ENCODE assay signal across 13 cellular contexts in genomic region chr17:35537569-35538209, GRCh38. TPM values are rescaled to one million over a fixed set of nuclear protein-coding genes. Genes with fewer than 3 reads are reported as not detected.
DNase-seq lines count a peak whose midpoint lies in the region; ATAC-seq and TF ChIP-seq lines count a peak whose summit lies in the region.
"Had no signal": no experiment of that assay in that cellular context is flagged by ENCODE, and none has a peak within 500 bp of the region (broad histone marks: within the 10 kb centered on the region; RNA-seq: fewer than 3 reads in every experiment).

Gene SLFN12L (minus strand): TSS chr17:35537678. CDS start chr17:35522364, 15,314 bp downstream.

- peaks cover 31 to 67% (median 48%) of the 10 kb centered on the region in 4 donors for H3K4me1 Mint-ChIP-seq in CD4-positive, CD25-positive, alpha-beta regulatory T cell
- H3K4me1 Mint-ChIP-seq in IgD-negative memory B cell, result peaks cover 33 to 47% (median 36%) of the 10 kb centered on the region in 3 donors
- peaks cover 50% of the 10 kb centered on the region for H3K4me1 Mint-ChIP-seq in activated naive CD8-positive, alpha-beta T cell treated with anti-CD3 and anti-CD28 coated beads for 36 hours

- peak within 1 kb of the TSS; percentile 97 for H3K4me3 ChIP-seq in CD4-positive, CD25-positive, alpha-beta regulatory T cell (ENCODE audit: low read depth, low read length)
- peak within 1 kb of the TSS in 1 of 2 donors; percentile 48 for H3K4me3 ChIP-seq in muscle layer of duodenum (ENCODE audit: low read depth in 1 of 2, low read length in 2 of 2)
- no peak within 1 kb of the TSS for H3K4me3 ChIP-seq in ascending aorta

- H3K36me3 ChIP-seq in CD4-positive, CD25-positive, alpha-beta regulatory T cell (ENCODE audit: control insufficient read depth, insufficient read depth, low read length), result no peaks in the 10 kb centered on the region
- no peaks in the 10 kb centered on the region for H3K36me3 ChIP-seq in muscle layer of duodenum (ENCODE audit: control insufficient read depth in 1 of 2, insufficient read depth in 2 of 2, low read length in 2 of 2)
- no peaks in the 10 kb centered on the region for H3K36me3 ChIP-seq in ascending aorta

- H3K36me3 Mint-ChIP-seq in CD4-positive, CD25-positive, alpha-beta regulatory T cell, result peaks cover 15% of the 10 kb centered on the region
- H3K36me3 Mint-ChIP-seq in IgD-negative memory B cell, result peaks cover 3% of the 10 kb centered on the region
- peaks cover 30% of the 10 kb centered on the region for H3K36me3 Mint-ChIP-seq in activated naive CD8-positive, alpha-beta T cell treated with anti-CD3 and anti-CD28 coated beads for 36 hours

- H3K27me3 ChIP-seq in CD4-positive, CD25-positive, alpha-beta regulatory T cell (ENCODE audit: control insufficient read depth, insufficient read depth, low read length), result no peaks in the 10 kb centered on the region
- H3K27me3 ChIP-seq in muscle layer of duodenum (ENCODE audit: low read depth, low read length), result no peaks in the 10 kb centered on the region
- H3K27me3 ChIP-seq in ascending aorta, result no peaks in the 10 kb centered on the region

- no peaks in the 10 kb centered on the region for H3K9me3 Mint-ChIP-seq in CD4-positive, CD25-positive, alpha-beta regulatory T cell
- no peaks in the 10 kb centered on the region for H3K9me3 Mint-ChIP-seq in IgD-negative memory B cell
- no peaks in the 10 kb centered on the region for H3K9me3 Mint-ChIP-seq in activated naive CD8-positive, alpha-beta T cell treated with anti-CD3 and anti-CD28 coated beads for 36 hours

- H3K4me3 Mint-ChIP-seq in CD4-positive, CD25-positive, alpha-beta regulatory T cell, result peak within 1 kb of the TSS; percentile 89 to 98 (median 94)
- H3K4me3 Mint-ChIP-seq in IgD-negative memory B cell, result peak within 1 kb of the TSS; percentile 54 to 91 (median 83)
- H3K4me3 Mint-ChIP-seq in activated naive CD8-positive, alpha-beta T cell treated with anti-CD3 and anti-CD28 coated beads for 36 hours, result peak within 1 kb of the TSS; percentile 97

- peak within 1 kb of the TSS; percentile 87 to 100 (median 94) for H3K27ac Mint-ChIP-seq in CD4-positive, CD25-positive, alpha-beta regulatory T cell
- peak within 1 kb of the TSS; percentile 65 to 84 (median 75) for H3K27ac Mint-ChIP-seq in IgD-negative memory B cell
- H3K27ac Mint-ChIP-seq in activated naive CD8-positive, alpha-beta T cell treated with anti-CD3 and anti-CD28 coated beads for 36 hours, result peak within 1 kb of the TSS; percentile 99

- H3K4me1 ChIP-seq in CD4-positive, CD25-positive, alpha-beta regulatory T cell (ENCODE audit: control insufficient read depth, insufficient read depth, low read length, poor library complexity, severe bottlenecking), result peaks cover 85% of the 10 kb centered on the region
- peaks cover 7 to 11% of the 10 kb centered on the region in 2 donors for H3K4me1 ChIP-seq in muscle layer of duodenum (ENCODE audit: control insufficient read depth in 1 of 2, insufficient read depth in 2 of 2, low read length in 2 of 2)
- H3K4me1 ChIP-seq in ascending aorta, result peaks cover 0 to 2% of the 10 kb centered on the region in 2 donors

- no peaks in the 10 kb centered on the region for H3K9me3 ChIP-seq in CD4-positive, CD25-positive, alpha-beta regulatory T cell (ENCODE audit: control insufficient read depth in 2 of 2, low read length in 2 of 2)
- H3K9me3 ChIP-seq in muscle layer of duodenum (ENCODE audit: control insufficient read depth in 1 of 2, low read length in 2 of 2) (no peaks in the 10 kb centered on the region), ascending aorta (no peaks in the 10 kb centered on the region)

- no peak for TF ChIP-seq CTCF in ascending aorta (IDR thresholded peaks at IDR 0.05)

- peak in 2 of 3 donors; percentile 34 to 95 for DNase-seq in CD4-positive, CD25-positive, alpha-beta regulatory T cell
- peak; percentile 28 for DNase-seq in activated naive CD8-positive, alpha-beta T cell treated with anti-CD3 and anti-CD28 coated beads for 36 hours
- DNase-seq in NCI-H1092 treated with DMSO at 0.1 percent for 48 hours (lab: John Stamatoyannopoulos, UW) (no peak), ascending aorta (ENCODE audit: low spot score in 2 of 2) (no peak), dedifferentiated amniotic fluid mesenchymal stem cell (ENCODE audit: extremely low spot score) (no peak)
- DNase-seq: DMS79, kidney, SHP77 treated with DMSO at 0.1 percent for 48 hours had no signal

- no peaks in the 10 kb centered on the region for H3K27me3 Mint-ChIP-seq in CD4-positive, CD25-positive, alpha-beta regulatory T cell
- H3K27me3 Mint-ChIP-seq in IgD-negative memory B cell, result no peaks in the 10 kb centered on the region
- no peaks in the 10 kb centered on the region for H3K27me3 Mint-ChIP-seq in activated naive CD8-positive, alpha-beta T cell treated with anti-CD3 and anti-CD28 coated beads for 36 hours

- peak within 1 kb of the TSS; percentile 86 for H3K27ac ChIP-seq in CD4-positive, CD25-positive, alpha-beta regulatory T cell (ENCODE audit: insufficient read depth, low read length, poor library complexity, severe bottlenecking)
- H3K27ac ChIP-seq in muscle layer of duodenum (ENCODE audit: low read length) (peak within 1 kb of the TSS; percentile 41), ascending aorta (peak within 1 kb of the TSS in 1 of 2 donors; percentile 0)

- ATAC-seq in CD4-positive, CD25-positive, alpha-beta regulatory T cell (ENCODE audit: low read depth in 2 of 2), result peak; percentile 69 to 71
- no peak for ATAC-seq in HG02840 (IDR thresholded peaks at IDR 0.05; ENCODE audit: low FRiP score, unreplicated experiment)

- intact Hi-C loops in ascending aorta (cut with DNase I), result loop anchor here (2.0 to 10.0 kb wide), 2 partner anchors 223 to 363 kb away; no protein-coding TSS in a partner anchor

RNA-seq across cellular contexts. Expression of gene SLFN12L, which starts in this region (rescaled TPM):
- 105 TPM for total RNA-seq in CD4-positive, CD25-positive, alpha-beta regulatory T cell
- 10 to 100 TPM; 12.7 to 14.6 (median 13.4) TPM for polyA plus RNA-seq in CD4-positive, CD25-positive, alpha-beta regulatory T cell
- polyA plus RNA-seq in IgD-negative memory B cell, result 1.9 TPM
- total RNA-seq in activated naive CD8-positive, alpha-beta T cell treated with anti-CD3 and anti-CD28 coated beads for 36 hours, result 10 to 100 TPM; 32.6 to 35.9 TPM
- total RNA-seq in ascending aorta, result not detected
- total RNA-seq: H1, LHCN-M2 had no signal
- polyA plus RNA-seq: H1 had no signal

Comparison
In these comparisons a context has a peak if more than half of its experiments do, and no peak if none do; other contexts are left out.
1. RNA of gene SLFN12L (total RNA-seq): 105 TPM in CD4-positive, CD25-positive, alpha-beta regulatory T cell (single experiment) and 32.6 to 35.9 TPM in activated naive CD8-positive, alpha-beta T cell treated with anti-CD3 and anti-CD28 coated beads for 36 hours; not detected in ascending aorta (single experiment); every median in the first group is over 10 times any median in the second.
2. DNase-seq: peak in CD4-positive, CD25-positive, alpha-beta regulatory T cell (2 of 3) and activated naive CD8-positive, alpha-beta T cell treated with anti-CD3 and anti-CD28 coated beads for 36 hours (single experiment); none in NCI-H1092 treated with DMSO at 0.1 percent for 48 hours (single experiment), ascending aorta (0 of 2) and dedifferentiated amniotic fluid mesenchymal stem cell (single experiment).
3. Peak in every context shown above with its lines, with median percentiles within 50 percentile points of each other: H3K27ac Mint-ChIP-seq and H3K4me3 Mint-ChIP-seq.